Comparison of ENCODE assay signal across 20 cellular contexts in the genomic region with DNA sequence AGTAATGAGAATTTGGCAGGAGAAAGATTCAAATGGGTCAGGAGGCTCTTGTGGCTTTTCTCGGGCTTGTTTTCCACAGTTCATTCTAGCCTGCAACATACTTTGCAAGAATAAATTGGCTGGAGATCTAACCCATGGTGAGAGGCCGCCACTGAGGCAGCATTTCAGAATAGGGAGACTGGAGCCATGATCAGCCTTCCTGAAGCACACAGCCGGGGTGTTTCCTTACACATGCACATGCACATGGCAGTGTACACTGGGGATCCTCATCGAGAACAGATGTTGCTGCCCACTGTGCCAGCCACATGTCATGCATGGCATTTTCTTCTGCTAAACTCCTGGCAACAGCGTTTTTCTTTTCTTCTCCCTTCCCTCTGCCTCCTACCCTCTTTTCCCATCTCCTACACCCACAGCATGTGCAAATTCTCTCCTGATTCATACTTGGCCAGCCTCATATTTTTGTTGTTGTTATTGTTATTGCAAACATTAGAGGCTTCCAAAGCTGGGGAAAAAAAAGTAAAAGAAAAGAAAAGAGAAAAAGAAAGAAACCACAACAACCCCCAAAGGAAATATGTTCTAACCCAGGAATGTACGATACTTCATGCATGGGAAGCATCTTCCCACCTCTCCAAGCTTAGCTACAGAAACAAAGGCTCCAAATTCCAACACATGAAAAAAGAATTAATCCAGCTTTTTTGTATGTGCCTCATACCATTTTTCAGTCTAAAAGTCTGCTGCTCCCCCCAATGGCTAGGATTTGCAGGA.
"Had no signal": no experiment of that assay in that cellular context is flagged by ENCODE, and none has a peak within 500 bp of the region (broad histone marks: within the 10 kb centered on the region; RNA-seq: fewer than 3 reads in every experiment).

No MANE protein-coding gene starts in this region.

- H3K36me3 Mint-ChIP-seq: naive thymus-derived CD8-positive, alpha-beta T cell had no signal

- H3K4me3 ChIP-seq: breast epithelium, dorsolateral prefrontal cortex, esophagus muscularis mucosa, mucosa of descending colon, sigmoid colon had no signal

- DNase-seq: activated B cell treated with CpG ODN at 0.5 μM for 24 hours; activated CD4-positive, alpha-beta T cell treated with anti-CD3 and anti-CD28 coated beads, Interleukin-2, amount 10 ng/mL, durations not matched to agents 24 days and 14 days; activated CD8-positive, alpha-beta memory T cell treated with anti-CD3 and anti-CD28 coated beads for 24 hours; activated naive CD4-positive, alpha-beta T cell treated with anti-CD3 and anti-CD28 coated beads, Interleukin-2, amount 50 U/mL, for 16 hours; activated T-cell treated with anti-CD3 and anti-CD28 coated beads for 4 hours; amniotic stem cell; foreskin keratinocyte; mammary epithelial cell; mucosa of descending colon; naive thymus-derived CD8-positive, alpha-beta T cell; sigmoid colon; stimulated activated CD4-positive, alpha-beta T cell treated with anti-CD3 and anti-CD28 coated beads, Interleukin-12 subunit alpha, Interleukin-12 subunit beta, amount 100 ng/mL, for 4 hours; stimulated activated naive CD4-positive, alpha-beta T cell had no signal

- ATAC-seq: activated T-helper 17 cell treated with anti-CD3 and anti-CD28 coated beads, Interleukin-2, amount 50 U/mL, for 72 hours; foreskin keratinocyte; mucosa of descending colon; naive thymus-derived CD8-positive, alpha-beta T cell had no signal

- H3K27ac Mint-ChIP-seq: activated B cell treated with CpG ODN at 0.5 μM for 24 hours; activated CD4-positive, alpha-beta T cell treated with anti-CD3 and anti-CD28 coated beads, Interleukin-2, amount 10 ng/mL, durations not matched to agents 24 days and 14 days; activated T-helper 17 cell treated with anti-CD3 and anti-CD28 coated beads, Interleukin-2, amount 50 U/mL, for 72 hours; naive thymus-derived CD8-positive, alpha-beta T cell; progenitor cell of endocrine pancreas; T-helper 1 cell treated with Interleukin-12 subunit alpha and Interleukin-12 subunit beta and Interleukin-4 antibody, amounts not matched to agents 30 μg/mL and 1 μg/mL, for 36 hours had no signal

- H3K27me3 ChIP-seq: breast epithelium, dorsolateral prefrontal cortex, esophagus muscularis mucosa, sigmoid colon had no signal

- H3K9me3 ChIP-seq: breast epithelium, esophagus muscularis mucosa, mucosa of descending colon, sigmoid colon had no signal

- H3K9me3 Mint-ChIP-seq: activated B cell treated with CpG ODN at 0.5 μM for 24 hours; activated CD4-positive, alpha-beta T cell treated with anti-CD3 and anti-CD28 coated beads, Interleukin-2, amount 10 ng/mL, durations not matched to agents 24 days and 14 days; T-helper 1 cell treated with Interleukin-12 subunit alpha and Interleukin-12 subunit beta and Interleukin-4 antibody, amounts not matched to agents 30 μg/mL and 1 μg/mL, for 36 hours had no signal

- FAIRE-seq: endometrium had no signal

- H3K27ac ChIP-seq: breast epithelium, esophagus muscularis mucosa, foreskin keratinocyte, sigmoid colon had no signal

- H3K4me3 Mint-ChIP-seq: activated B cell treated with CpG ODN at 0.5 μM for 24 hours; activated CD4-positive, alpha-beta T cell treated with anti-CD3 and anti-CD28 coated beads, Interleukin-2, amount 10 ng/mL, durations not matched to agents 24 days and 14 days; activated T-helper 17 cell treated with anti-CD3 and anti-CD28 coated beads, Interleukin-2, amount 50 U/mL, for 72 hours; naive thymus-derived CD8-positive, alpha-beta T cell; T-helper 1 cell treated with Interleukin-12 subunit alpha and Interleukin-12 subunit beta and Interleukin-4 antibody, amounts not matched to agents 30 μg/mL and 1 μg/mL, for 36 hours had no signal

- H3K27me3 Mint-ChIP-seq: activated B cell treated with CpG ODN at 0.5 μM for 24 hours; activated CD4-positive, alpha-beta T cell treated with anti-CD3 and anti-CD28 coated beads, Interleukin-2, amount 10 ng/mL, durations not matched to agents 24 days and 14 days; progenitor cell of endocrine pancreas had no signal

- H3K4me1 Mint-ChIP-seq: activated B cell treated with CpG ODN at 0.5 μM for 24 hours; activated CD4-positive, alpha-beta T cell treated with anti-CD3 and anti-CD28 coated beads, Interleukin-2, amount 10 ng/mL, durations not matched to agents 24 days and 14 days; activated T-helper 17 cell treated with anti-CD3 and anti-CD28 coated beads, Interleukin-2, amount 50 U/mL, for 72 hours; naive thymus-derived CD8-positive, alpha-beta T cell had no signal

- H3K4me1 ChIP-seq: breast epithelium, esophagus muscularis mucosa, foreskin keratinocyte, sigmoid colon had no signal

- H3K36me3 ChIP-seq: breast epithelium, esophagus muscularis mucosa, sigmoid colon had no signal
